Comparison of ENCODE assay signal across 14 cellular contexts in genomic region chr2:235716875-235717496, GRCh38.
DNase-seq lines count a peak whose midpoint lies in the region; ATAC-seq and TF ChIP-seq lines count a peak whose summit lies in the region.
"Had no signal": no experiment of that assay in that cellular context is flagged by ENCODE, and none has a peak within 500 bp of the region (broad histone marks: within the 10 kb centered on the region; RNA-seq: fewer than 3 reads in every experiment).

No MANE protein-coding gene starts in this region.

- H3K27ac Mint-ChIP-seq in glutamatergic neuron (ENCODE audit: unreplicated experiment), result peak overlapping the region; percentile 37
- H3K27ac Mint-ChIP-seq: activated T-helper 2 cell treated with anti-CD3 and anti-CD28 coated beads, Interferon-gamma antibody, Interleukin-2, Interleukin-4, amounts not matched to agents 10 μg/mL and 5 μg/mL and 100 μg/mL, durations not matched to agents 14 hours and 24 hours and 36 hours had no signal

- DNase-seq in Right ventricle myocardium inferior (ENCODE audit: missing footprints) (no peak), Right ventricle myocardium superior (no peak), NCI-H69 (lab: John Stamatoyannopoulos, UW) (peak; percentile 77), glutamatergic neuron (no peak), MM.1S (no peak), mucosa of descending colon (no peak), NCI-H526 (lab: John Stamatoyannopoulos, UW) (no peak)
- DNase-seq: activated CD4-positive, alpha-beta T cell treated with anti-CD3 and anti-CD28 coated beads for 1 hour; NCI-H226; sigmoid colon; transverse colon had no signal

- no peak overlapping the region for H3K27ac ChIP-seq in MM.1S (ENCODE audit: low read length)
- H3K27ac ChIP-seq: sigmoid colon, transverse colon had no signal

- H3K36me3 Mint-ChIP-seq in glutamatergic neuron (ENCODE audit: unreplicated experiment), result peaks cover 5% of the 10 kb centered on the region

- no peak overlapping the region for H2AFZ ChIP-seq in MM.1S (ENCODE audit: low read length)

- no peak overlapping the region for H3K4me2 ChIP-seq in MM.1S (ENCODE audit: low read depth, low read length)

- H3K9ac ChIP-seq in MM.1S (ENCODE audit: low read length), result no peak overlapping the region

- no peaks in the 10 kb centered on the region for H3F3A ChIP-seq in MM.1S (ENCODE audit: insufficient read depth, low read length)

- peaks cover 33% of the 10 kb centered on the region for H3K4me1 Mint-ChIP-seq in glutamatergic neuron (ENCODE audit: low read depth, unreplicated experiment)

- H3K36me3 ChIP-seq in MM.1S (replicated peaks; ENCODE audit: insufficient read depth, low read length), result no peaks in the 10 kb centered on the region
- no peaks in the 10 kb centered on the region for H3K36me3 ChIP-seq in mucosa of descending colon (ENCODE audit: low read depth)
- H3K36me3 ChIP-seq: sigmoid colon, transverse colon had no signal

- intact Hi-C loops in Right ventricle myocardium inferior (cut with DNase I) (no loop called here), Right ventricle myocardium superior (cut with DNase I) (no loop called here), mucosa of descending colon (cut with DNase I, micrococcal nuclease) (no loop called here)

- H3K9me3 ChIP-seq in MM.1S (replicated peaks; ENCODE audit: insufficient read depth, low read length) (no peaks in the 10 kb centered on the region), mucosa of descending colon (no peaks in the 10 kb centered on the region)
- H3K9me3 ChIP-seq: sigmoid colon, transverse colon had no signal

- peak; percentile 23 for ATAC-seq in Right ventricle myocardium inferior
- no peak for ATAC-seq in Right ventricle myocardium superior (ENCODE audit: poor library complexity)
- ATAC-seq in mucosa of descending colon, result no peak
- no peak for ATAC-seq in HG03571 (IDR thresholded peaks at IDR 0.05; ENCODE audit: unreplicated experiment)

- no peak overlapping the region for H3K4me3 ChIP-seq in MM.1S (ENCODE audit: low read length)
- no peak overlapping the region for H3K4me3 ChIP-seq in mucosa of descending colon
- H3K4me3 ChIP-seq: sigmoid colon, transverse colon had no signal

- no peak overlapping the region for H3K4me3 Mint-ChIP-seq in glutamatergic neuron (ENCODE audit: unreplicated experiment)
- H3K4me3 Mint-ChIP-seq: central memory CD8-positive, alpha-beta T cell had no signal

- no peaks in the 10 kb centered on the region for H3K27me3 ChIP-seq in MM.1S (replicated peaks; ENCODE audit: insufficient read depth, low read length)
- H3K27me3 ChIP-seq: sigmoid colon, transverse colon had no signal

- peaks cover 8% of the 10 kb centered on the region for H3K79me2 ChIP-seq in MM.1S (ENCODE audit: low read length)

- H3K27me3 Mint-ChIP-seq in glutamatergic neuron (ENCODE audit: unreplicated experiment), result peaks cover 20% of the 10 kb centered on the region
- H3K27me3 Mint-ChIP-seq: central memory CD8-positive, alpha-beta T cell had no signal

- H4K20me1 ChIP-seq in MM.1S (ENCODE audit: insufficient read depth, low read length), result no peaks in the 10 kb centered on the region

- H3K4me1 ChIP-seq in MM.1S (ENCODE audit: low read length), result no peaks in the 10 kb centered on the region
- H3K4me1 ChIP-seq in mucosa of descending colon (ENCODE audit: low read depth), result no peaks in the 10 kb centered on the region

- TF ChIP-seq CTCF in glutamatergic neuron (IDR thresholded peaks at IDR 0.05; ENCODE audit: partially characterized antibody, unreplicated experiment), result no peak
- no peak for TF ChIP-seq CTCF in MM.1S (IDR thresholded peaks at IDR 0.05; ENCODE audit: low read length)
- TF ChIP-seq CTCF in mucosa of descending colon (IDR thresholded peaks at IDR 0.05), result no peak

- H3K9me2 ChIP-seq in MM.1S (replicated peaks; ENCODE audit: insufficient read depth, low read length), result no peaks in the 10 kb centered on the region

- H3K9me3 Mint-ChIP-seq in glutamatergic neuron (ENCODE audit: unreplicated experiment), result peaks cover 15% of the 10 kb centered on the region
- H3K9me3 Mint-ChIP-seq: activated T-helper 2 cell treated with anti-CD3 and anti-CD28 coated beads, Interferon-gamma antibody, Interleukin-2, Interleukin-4, amounts not matched to agents 10 μg/mL and 5 μg/mL and 100 μg/mL, durations not matched to agents 14 hours and 24 hours and 36 hours; central memory CD8-positive, alpha-beta T cell had no signal
